Comparison of ENCODE assay signal across 20 cellular contexts in genomic region chr19:50667759-50668231, GRCh38. TPM values are rescaled to one million over a fixed set of nuclear protein-coding genes. Genes with fewer than 3 reads are reported as not detected.
A peak's percentile ranks its signal among the peaks of the same experiment; 100 is the strongest.
DNase-seq lines count a peak whose midpoint lies in the region; ATAC-seq, FAIRE-seq and TF ChIP-seq lines count a peak whose summit lies in the region.
"Had no signal": no experiment of that assay in that cellular context is flagged by ENCODE, and none has a peak within 500 bp of the region (broad histone marks: within the 10 kb centered on the region; RNA-seq: fewer than 3 reads in every experiment).

No MANE protein-coding gene starts in this region.

- H3K9me3 ChIP-seq in ES-I3 (ENCODE audit: control insufficient read depth, insufficient read depth, low read length) = no peaks in the 10 kb centered on the region
- peaks cover 9% of the 10 kb centered on the region for H3K9me3 ChIP-seq in K562 (replicated peaks; ENCODE audit: control insufficient read depth, insufficient read depth, low read depth, low read length)
- H3K9me3 ChIP-seq in smooth muscle cell (replicated peaks; ENCODE audit: low read depth) = no peaks in the 10 kb centered on the region
- H3K9me3 ChIP-seq: MG63, Peyer's patch, SK-N-SH had no signal

- H4K20me1 ChIP-seq in K562 (replicated peaks; ENCODE audit: control insufficient read depth, insufficient read depth, low read length) (peaks cover 9% of the 10 kb centered on the region; the same call in 1 of the 2 replicates), smooth muscle cell (ENCODE audit: low read depth) (no peaks in the 10 kb centered on the region)

- DNase-seq in K562 (ENCODE audit: extremely low read depth in 1 of 4, low spot score in 3 of 4) = no peak
- DNase-seq in iPS-NIHi11 (ENCODE audit: low spot score) = peak; percentile 53
- no peak for DNase-seq in smooth muscle cell (lab: John Stamatoyannopoulos, UW; ENCODE audit: unreplicated experiment)
- no peak for DNase-seq in NCI-H128 (lab: John Stamatoyannopoulos, UW; ENCODE audit: unreplicated experiment)
- no peak for DNase-seq in omental fat pad (ENCODE audit: low spot score)
- no peak for DNase-seq in activated CD4-positive, alpha-beta memory T cell treated with anti-CD3 and anti-CD28 coated beads for 36 hours
- no peak for DNase-seq in COR-L47 (lab: John Stamatoyannopoulos, UW)
- DNase-seq: DMS79, Karpas-422, MG63, NCI-H1092, NCI-H2081 treated with DMSO at 0.1 percent for 48 hours, NCI-H2227 treated with DMSO at 0.1 percent for 48 hours, NCI-H524 treated with DMSO at 0.1 percent for 48 hours, Peyer's patch, SHP77 had no signal

- TF ChIP-seq EP300 in K562 (IDR thresholded peaks at IDR 0.05; ENCODE audit: low read length) = no peak

- H3K27me3 Mint-ChIP-seq in activated CD4-positive, alpha-beta memory T cell treated with anti-CD3 and anti-CD28 coated beads for 36 hours = peaks cover 40% of the 10 kb centered on the region

- POLR2A ChIA-PET in K562 (lab: Yijun Ruan, JAX) = no interaction called here
- POLR2A ChIA-PET in activated CD4-positive, alpha-beta memory T cell treated with anti-CD3 and anti-CD28 coated beads for 36 hours (lab: Charles Lee) = no interaction called here

- no peak for TF ChIP-seq CTCF in K562 (IDR thresholded peaks at IDR 0.05 in 2 of 3, conservative IDR thresholded peaks at IDR 0.05 in 1 of 3; ENCODE audit: insufficient read depth in 2 of 3, low read depth in 1 of 3, low read length in 3 of 3)
- TF ChIP-seq CTCF in smooth muscle cell (IDR thresholded peaks at IDR 0.05; ENCODE audit: borderline replicate concordance, insufficient read depth, poor library complexity, severe bottlenecking) = no peak
- no peak for TF ChIP-seq CTCF in omental fat pad (IDR thresholded peaks at IDR 0.05)

- H3K9me1 ChIP-seq in K562 (ENCODE audit: control insufficient read depth, insufficient read depth, low read length) = no peaks in the 10 kb centered on the region

- H3K36me3 ChIP-seq in ES-I3 (ENCODE audit: insufficient read depth, low read length) = no peaks in the 10 kb centered on the region
- no peaks in the 10 kb centered on the region for H3K36me3 ChIP-seq in K562 (ENCODE audit: control insufficient read depth, insufficient read depth, low read length)
- no peaks in the 10 kb centered on the region for H3K36me3 ChIP-seq in smooth muscle cell (ENCODE audit: low read depth)
- H3K36me3 ChIP-seq: MG63, Peyer's patch had no signal

- H3K79me2 ChIP-seq in K562 (ENCODE audit: control insufficient read depth, insufficient read depth, low read length) (no peaks in the 10 kb centered on the region), smooth muscle cell (ENCODE audit: low read depth) (no peaks in the 10 kb centered on the region)

- ATAC-seq in K562 (no peak), omental fat pad (ENCODE audit: low FRiP score) (no peak)

- H3K27me3 ChIP-seq in K562 (ENCODE audit: control insufficient read depth in 2 of 2, insufficient read depth in 2 of 2, low read length in 2 of 2) (peaks cover 13 to 32% of the 10 kb centered on the region in 2 experiments; a peak in 4 of 5 replicates), smooth muscle cell (ENCODE audit: low read depth) (peaks cover 60% of the 10 kb centered on the region)
- H3K27me3 ChIP-seq: MG63 had no signal

- H2AFZ ChIP-seq in K562 (ENCODE audit: low read depth, low read length) = no peak overlapping the region
- H2AFZ ChIP-seq in smooth muscle cell (ENCODE audit: low read depth) = no peak overlapping the region

- no peak overlapping the region for H3K4me3 Mint-ChIP-seq in activated CD4-positive, alpha-beta memory T cell treated with anti-CD3 and anti-CD28 coated beads for 36 hours

- no peak for FAIRE-seq in K562 (lab: Jason Lieb, UNC)
- FAIRE-seq: D721Med, G401.6 had no signal

- no TSS peak for BruUV-seq in K562 (replicated peaks; lab: Mats Ljungman, UMichigan)

- no peaks in the 10 kb centered on the region; the same call in 1 of the 2 replicates for H3K4me1 ChIP-seq in ES-I3 (ENCODE audit: insufficient read depth, low read length)
- peaks cover 0 to 32% of the 10 kb centered on the region in 2 experiments; a peak in 2 of 5 replicates for H3K4me1 ChIP-seq in K562 (replicated peaks in 1 of 2; ENCODE audit: control insufficient read depth in 2 of 2, insufficient read depth in 2 of 2, low read length in 2 of 2)
- H3K4me1 ChIP-seq in smooth muscle cell (ENCODE audit: low read depth) = no peaks in the 10 kb centered on the region

- 37% methylated on average over 6 of the region's 58 CpGs for WGBS in K562 (ENCODE audit: insufficient coverage, low coverage, missing lambda C conversion rate)
- no CpG with 5 or more reads among the region's 58 CpGs for WGBS in smooth muscle cell (ENCODE audit: low lambda C conversion rate)

- H3K4me1 Mint-ChIP-seq in activated CD4-positive, alpha-beta memory T cell treated with anti-CD3 and anti-CD28 coated beads for 36 hours (ENCODE audit: low read depth) = no peaks in the 10 kb centered on the region

- in situ Hi-C loops in K562 (cut with MboI) = no loop called here

- H3K4me3 ChIP-seq in K562 (no peak overlapping the region), smooth muscle cell (no peak overlapping the region)
- H3K4me3 ChIP-seq: MG63, Peyer's patch had no signal

- TF ChIP-seq RAD21 in K562 (CRISPR knock-in tag; conservative IDR thresholded peaks at IDR 0.05 in 1 of 2, IDR thresholded peaks at IDR 0.05 in 1 of 2) = no peak

- H3K27ac ChIP-seq in K562 (ENCODE audit: extremely low read depth, low read depth, low read length) = no peak overlapping the region
- no peak overlapping the region for H3K27ac ChIP-seq in smooth muscle cell (ENCODE audit: low read depth)
- H3K27ac ChIP-seq: Peyer's patch had no signal

- intact Hi-C loops in K562 (cut with micrococcal nuclease) = no loop called here
- intact Hi-C loops in activated CD4-positive, alpha-beta memory T cell treated with anti-CD3 and anti-CD28 coated beads for 36 hours (cut with micrococcal nuclease) = no loop called here

- H3F3A ChIP-seq in smooth muscle cell (ENCODE audit: low read depth) = no peaks in the 10 kb centered on the region

- no peak overlapping the region for H3K4me2 ChIP-seq in K562 (ENCODE audit: insufficient read depth, low read length)
- peak overlapping the region; percentile 51 for H3K4me2 ChIP-seq in smooth muscle cell
- H3K4me2 ChIP-seq: SK-N-SH had no signal

- CTCF ChIA-PET in K562 (lab: Yijun Ruan, JAX; ENCODE audit: low intra/inter-chr PET ratio) = interaction anchor here (1.1 kb wide), 1 partner anchor 116 kb away, joined by 3 read pairs; no protein-coding TSS in a partner anchor
- CTCF ChIA-PET in activated CD4-positive, alpha-beta memory T cell treated with anti-CD3 and anti-CD28 coated beads for 36 hours (lab: Charles Lee) = no interaction called here

- no peaks in the 10 kb centered on the region for H3K36me3 Mint-ChIP-seq in activated CD4-positive, alpha-beta memory T cell treated with anti-CD3 and anti-CD28 coated beads for 36 hours

- no peak overlapping the region for H3K27ac Mint-ChIP-seq in activated CD4-positive, alpha-beta memory T cell treated with anti-CD3 and anti-CD28 coated beads for 36 hours

- H3K9ac ChIP-seq in ES-I3 (ENCODE audit: low read depth, low read length) = peak overlapping the region; percentile 28; the same call in 1 of the 2 replicates
- no peak overlapping the region for H3K9ac ChIP-seq in K562 (ENCODE audit: insufficient read depth in 1 of 2, low read depth in 2 of 2, low read length in 2 of 2)
- no peak overlapping the region for H3K9ac ChIP-seq in smooth muscle cell (ENCODE audit: low read depth)
- H3K9ac ChIP-seq: SK-N-SH had no signal

- no peak for TF ChIP-seq POLR2A in K562 (conservative IDR thresholded peaks at IDR 0.05)

- no peaks in the 10 kb centered on the region for H3K9me3 Mint-ChIP-seq in activated CD4-positive, alpha-beta memory T cell treated with anti-CD3 and anti-CD28 coated beads for 36 hours

RNA-seq across cellular contexts. Expression of gene C19orf81, which starts 18.6 kb away (rescaled TPM):
- total RNA-seq in K562 (2011; cell fraction: chromatin; rRNA removed; ENCODE audit: low replicate concordance) = 3.2 TPM in 1 of 2 replicates, not detected in the other
- total RNA-seq in K562 (2011; cell fraction: nucleolus; rRNA removed) = 10.5 and 13.3 TPM in 2 replicates
- total RNA-seq in K562 (2011; cell fraction: nucleoplasm; rRNA removed) = 7.7 and 11.2 TPM in 2 replicates
- total RNA-seq in K562 (2014; rRNA removed) = 42.9 and 52.9 TPM in 2 replicates
- total RNA-seq in K562 (2014; rRNA removed; fragmentation: Illumina TruSeq; extraction: Trizol) = not detected in 2 replicates
- 2.9 and 3.0 TPM in 2 replicates for total RNA-seq in K562 (2015; rRNA removed; fragmentation: Illumina TruSeq; extraction: Trizol)
- 33.0 and 40.2 TPM in 2 replicates for total RNA-seq in K562 (2021)
- 2.5 and 5.1 TPM in 2 replicates for polyA plus RNA-seq in K562 (2011; rRNA removed)
- 8.7 and 29.6 TPM in 2 replicates for polyA plus RNA-seq in K562 (2011; cell fraction: cytosol; rRNA removed)
- 8.3 and 17.5 TPM in 2 replicates for polyA plus RNA-seq in K562 (2011; cell fraction: nucleus; rRNA removed)
- polyA plus RNA-seq in K562 (2012) = 26.5 and 30.0 TPM in 2 replicates
- polyA plus RNA-seq in K562 (2014; fragmentation: Illumina TruSeq; extraction: Trizol) = 1.1 TPM in 1 of 2 replicates, not detected in the other
- not detected for polyA plus RNA-seq in K562 (2014; fragmentation: Nextera tagmentation; extraction: Ambion mirVana)
- polyA plus RNA-seq in K562 (2014; rRNA removed) = 35.9 and 46.2 TPM in 2 replicates
- not detected in 2 replicates for polyA minus RNA-seq in K562 (2011; rRNA and poly(A)+ RNA removed)
- 3.5 and 5.7 TPM in 2 replicates for polyA minus RNA-seq in K562 (2011; cell fraction: cytosol; rRNA and poly(A)+ RNA removed)
- polyA minus RNA-seq in K562 (2011; cell fraction: nucleus; rRNA and poly(A)+ RNA removed) = 6.1 and 7.3 TPM in 2 replicates
- total RNA-seq in smooth muscle cell = 1.6 and 1.7 TPM in 2 replicates
- polyA plus RNA-seq in smooth muscle cell = 12.8 and 13.5 TPM in 2 replicates
- not detected for total RNA-seq in omental fat pad
- under 1 TPM in 1 of 2 experiments, not detected in 1; 0.69 TPM for total RNA-seq in activated CD4-positive, alpha-beta memory T cell treated with anti-CD3 and anti-CD28 coated beads for 36 hours
- total RNA-seq: Peyer's patch had no signal

RNA-seq across cellular contexts. Expression of gene SYT3, which starts 28.1 kb away (rescaled TPM):
- 1.5 and 2.4 TPM in 2 replicates for total RNA-seq in K562 (2011; cell fraction: chromatin; rRNA removed; ENCODE audit: low replicate concordance)
- 1.6 and 2.0 TPM in 2 replicates for total RNA-seq in K562 (2011; cell fraction: nucleolus; rRNA removed)
- 1.5 and 3.9 TPM in 2 replicates for total RNA-seq in K562 (2011; cell fraction: nucleoplasm; rRNA removed)
- total RNA-seq in K562 (2014; rRNA removed) = 1.1 and 1.6 TPM in 2 replicates
- total RNA-seq in K562 (2014; rRNA removed; fragmentation: Illumina TruSeq; extraction: Trizol) = 0.36 and 0.51 TPM in 2 replicates
- total RNA-seq in K562 (2015; rRNA removed; fragmentation: Illumina TruSeq; extraction: Trizol) = 0.40 and 0.41 TPM in 2 replicates
- 1.7 and 2.0 TPM in 2 replicates for total RNA-seq in K562 (2021)
- 0.35 and 0.40 TPM in 2 replicates for polyA plus RNA-seq in K562 (2011; rRNA removed)
- polyA plus RNA-seq in K562 (2011; cell fraction: cytosol; rRNA removed) = 0.28 and 1.0 TPM in 2 replicates
- 1.5 and 2.9 TPM in 2 replicates for polyA plus RNA-seq in K562 (2011; cell fraction: nucleus; rRNA removed)
- polyA plus RNA-seq in K562 (2012) = 1.6 and 3.0 TPM in 2 replicates
- 0.54 and 1.2 TPM in 2 replicates for polyA plus RNA-seq in K562 (2014; fragmentation: Illumina TruSeq; extraction: Trizol)
- polyA plus RNA-seq in K562 (2014; fragmentation: Nextera tagmentation; extraction: Ambion mirVana) = not detected
- polyA plus RNA-seq in K562 (2014; rRNA removed) = 0.38 and 0.85 TPM in 2 replicates
- 0.12 and 0.84 TPM in 2 replicates for polyA minus RNA-seq in K562 (2011; rRNA and poly(A)+ RNA removed)
- 0.38 TPM in 1 of 2 replicates, not detected in the other for polyA minus RNA-seq in K562 (2011; cell fraction: cytosol; rRNA and poly(A)+ RNA removed)
- polyA minus RNA-seq in K562 (2011; cell fraction: nucleus; rRNA and poly(A)+ RNA removed) = 0.44 and 0.67 TPM in 2 replicates
- 0.13 and 0.63 TPM in 2 replicates for total RNA-seq in smooth muscle cell
- 0.54 and 1.8 TPM in 2 replicates for polyA plus RNA-seq in smooth muscle cell
- not detected for total RNA-seq in omental fat pad
- not detected for total RNA-seq in activated CD4-positive, alpha-beta memory T cell treated with anti-CD3 and anti-CD28 coated beads for 36 hours

RNA-seq across cellular contexts. Expression of gene SHANK1, which starts 51.8 kb away (rescaled TPM):
- 1.1 and 2.3 TPM in 2 replicates for total RNA-seq in K562 (2011; cell fraction: chromatin; rRNA removed; ENCODE audit: low replicate concordance)
- total RNA-seq in K562 (2011; cell fraction: nucleolus; rRNA removed) = 0.53 and 1.3 TPM in 2 replicates
- total RNA-seq in K562 (2011; cell fraction: nucleoplasm; rRNA removed) = 1.8 and 2.4 TPM in 2 replicates
- total RNA-seq in K562 (2014; rRNA removed) (0.65 and 0.73 TPM in 2 replicates), K562 (2014; rRNA removed; fragmentation: Illumina TruSeq; extraction: Trizol) (0.29 and 0.55 TPM in 2 replicates), K562 (2015; rRNA removed; fragmentation: Illumina TruSeq; extraction: Trizol) (0.33 and 0.57 TPM in 2 replicates), K562 (2021) (1.3 and 1.8 TPM in 2 replicates), smooth muscle cell (2.1 and 4.1 TPM in 2 replicates), omental fat pad (1 to 10 TPM in 1 of 4 donors, under 1 TPM in 1, not detected in 2; 0.37 to 2.2 TPM)
- polyA plus RNA-seq in K562 (2011; rRNA removed) (0.33 and 0.61 TPM in 2 replicates), K562 (2014; fragmentation: Illumina TruSeq; extraction: Trizol) (0.64 and 1.8 TPM in 2 replicates), K562 (2014; fragmentation: Nextera tagmentation; extraction: Ambion mirVana) (not detected), K562 (2014; rRNA removed) (0.52 and 1.6 TPM in 2 replicates), smooth muscle cell (1.0 and 1.8 TPM in 2 replicates)
- 0.66 and 2.6 TPM in 2 replicates for polyA plus RNA-seq in K562 (2011; cell fraction: cytosol; rRNA removed)
- polyA plus RNA-seq in K562 (2011; cell fraction: nucleus; rRNA removed) = 1.0 and 1.7 TPM in 2 replicates
- polyA plus RNA-seq in K562 (2012) = 0.69 and 1.3 TPM in 2 replicates
- polyA minus RNA-seq in K562 (2011; rRNA and poly(A)+ RNA removed) = 0.18 and 0.42 TPM in 2 replicates
- polyA minus RNA-seq in K562 (2011; cell fraction: cytosol; rRNA and poly(A)+ RNA removed) = 0.86 and 1.2 TPM in 2 replicates
- polyA minus RNA-seq in K562 (2011; cell fraction: nucleus; rRNA and poly(A)+ RNA removed) = 0.56 and 1.3 TPM in 2 replicates
- total RNA-seq in activated CD4-positive, alpha-beta memory T cell treated with anti-CD3 and anti-CD28 coated beads for 36 hours = not detected

RNA-seq across cellular contexts. Expression of gene CLEC11A, which starts 55.4 kb away (rescaled TPM):
- total RNA-seq in K562 (2011; cell fraction: chromatin; rRNA removed; ENCODE audit: low replicate concordance) = 0.69 and 6.7 TPM in 2 replicates
- total RNA-seq in K562 (2011; cell fraction: nucleolus; rRNA removed) = 14.3 and 15.2 TPM in 2 replicates
- 7.3 and 8.3 TPM in 2 replicates for total RNA-seq in K562 (2011; cell fraction: nucleoplasm; rRNA removed)
- total RNA-seq in K562 (2014; rRNA removed) = 32.7 and 34.8 TPM in 2 replicates
- 2.5 and 2.7 TPM in 2 replicates for total RNA-seq in K562 (2014; rRNA removed; fragmentation: Illumina TruSeq; extraction: Trizol)
- 16.1 and 16.7 TPM in 2 replicates for total RNA-seq in K562 (2015; rRNA removed; fragmentation: Illumina TruSeq; extraction: Trizol)
- 31.3 and 31.4 TPM in 2 replicates for total RNA-seq in K562 (2021)
- 3.0 and 17.4 TPM in 2 replicates for polyA plus RNA-seq in K562 (2011; rRNA removed)
- polyA plus RNA-seq in K562 (2011; cell fraction: cytosol; rRNA removed) = 26.3 and 38.6 TPM in 2 replicates
- 42.7 and 43.1 TPM in 2 replicates for polyA plus RNA-seq in K562 (2011; cell fraction: nucleus; rRNA removed)
- 32.9 and 74.8 TPM in 2 replicates for polyA plus RNA-seq in K562 (2012)
- 3.4 and 8.3 TPM in 2 replicates for polyA plus RNA-seq in K562 (2014; fragmentation: Illumina TruSeq; extraction: Trizol)
- polyA plus RNA-seq in K562 (2014; fragmentation: Nextera tagmentation; extraction: Ambion mirVana) = under 1 TPM; 0.39 to 0.46 TPM
- polyA plus RNA-seq in K562 (2014; rRNA removed) = 31.8 and 43.9 TPM in 2 replicates
- 0.49 and 1.0 TPM in 2 replicates for polyA minus RNA-seq in K562 (2011; rRNA and poly(A)+ RNA removed)
- polyA minus RNA-seq in K562 (2011; cell fraction: cytosol; rRNA and poly(A)+ RNA removed) = 1.6 and 12.8 TPM in 2 replicates
- 5.9 and 7.9 TPM in 2 replicates for polyA minus RNA-seq in K562 (2011; cell fraction: nucleus; rRNA and poly(A)+ RNA removed)
- total RNA-seq in smooth muscle cell = 48.3 and 53.4 TPM in 2 replicates
- polyA plus RNA-seq in smooth muscle cell = 138 and 155 TPM in 2 replicates
- total RNA-seq in omental fat pad = 10 to 100 TPM; 17.1 to 32.0 (median 21.9) TPM
- under 1 TPM; 0.41 to 0.71 TPM for total RNA-seq in activated CD4-positive, alpha-beta memory T cell treated with anti-CD3 and anti-CD28 coated beads for 36 hours
